ENCODE assay signal across 28 cellular contexts in genomic region chr4:90995996-90996395, GRCh38.
"Had no signal": no experiment of that assay in that cellular context is flagged by ENCODE, and none has a peak within 500 bp of the region (broad histone marks: within the 10 kb centered on the region; RNA-seq: fewer than 3 reads in every experiment).

No MANE protein-coding gene starts in this region.

- H3K4me3 Mint-ChIP-seq: natural killer cell; nephron; neural progenitor cell; stimulated activated effector memory CD8-positive, alpha-beta T cell treated with anti-CD3 and anti-CD28 coated beads, Interleukin-12 subunit alpha, Interleukin-12 subunit beta, amount 100 ng/mL, for 72 hours; stimulated activated naive B cell treated with anti-CD40 and anti-IgM and Interleukin-4, amounts not matched to agents 10 μg/mL and 1 μg/mL and 100 μg/mL, for 72 hours; stimulated activated naive CD8-positive, alpha-beta T cell treated with anti-CD3 and anti-CD28 coated beads, Interleukin-15, Interleukin-2, amounts not matched to agents 100 ng/mL and 50 ng/mL, for 24 hours; type B pancreatic cell had no signal

- H3K36me3 ChIP-seq: neural progenitor cell, ovary, right lobe of liver, sigmoid colon, stomach, thoracic aorta, thyroid gland, transverse colon, upper lobe of right lung, uterus had no signal

- H3K9me3 ChIP-seq: ovary, psoas muscle, right lobe of liver, sigmoid colon, stomach, thoracic aorta, thyroid gland, transverse colon, upper lobe of right lung, uterus had no signal

- H3K36me3 Mint-ChIP-seq: natural killer cell; neural progenitor cell; stimulated activated effector memory CD8-positive, alpha-beta T cell treated with anti-CD3 and anti-CD28 coated beads, Interleukin-12 subunit alpha, Interleukin-12 subunit beta, amount 100 ng/mL, for 72 hours; stimulated activated naive B cell treated with anti-CD40 and anti-IgM and Interleukin-4, amounts not matched to agents 10 μg/mL and 1 μg/mL and 100 μg/mL, for 72 hours; type B pancreatic cell had no signal

- H3K27me3 ChIP-seq: neural progenitor cell, ovary, right lobe of liver, sigmoid colon, stomach, thyroid gland, transverse colon, upper lobe of right lung, uterus had no signal

- DNase-seq: natural killer cell; occipital lobe; ovary; posterior cingulate gyrus; psoas muscle; right cardiac atrium; right lobe of liver; sigmoid colon; small intestine; stimulated activated CD4-positive, alpha-beta T cell treated with anti-CD3 and anti-CD28 coated beads, Interleukin-15, amount 100 ng/mL, for 24 hours; stimulated activated CD4-positive, alpha-beta T cell treated with anti-CD3 and anti-CD28 coated beads, Interleukin-2, amount 100 ng/mL, for 24 hours; stimulated activated CD4-positive, alpha-beta T cell treated with anti-CD3 and anti-CD28 coated beads, Interleukin-2, amount 100 ng/mL, for 48 hours; stimulated activated CD4-positive, alpha-beta T cell treated with anti-CD3 and anti-CD28 coated beads, Interleukin-4, amount 100 ng/mL, for 24 hours; stimulated activated naive B cell treated with anti-CD40 and anti-IgM and Interleukin-4, amounts not matched to agents 10 μg/mL and 1 μg/mL and 100 μg/mL, for 72 hours; stimulated activated naive CD4-positive, alpha-beta T cell treated with Interleukin-2 at 50 U/mL for 16 hours; stomach; thyroid gland; transverse colon; upper lobe of right lung; uterus had no signal

- H3K4me3 ChIP-seq: neural progenitor cell, ovary, psoas muscle, right lobe of liver, sigmoid colon, stomach, thoracic aorta, thyroid gland, transverse colon, upper lobe of right lung, uterus had no signal

- H3K27ac ChIP-seq: neural progenitor cell, ovary, parathyroid adenoma, psoas muscle, right lobe of liver, sigmoid colon, stomach, thoracic aorta, thyroid gland, transverse colon, upper lobe of right lung, uterus had no signal

- H3K4me1 ChIP-seq: neural progenitor cell, psoas muscle, right lobe of liver, stomach, thyroid gland, transverse colon, upper lobe of right lung, uterus had no signal

- H3K4me1 Mint-ChIP-seq: natural killer cell; neural progenitor cell; stimulated activated effector memory CD8-positive, alpha-beta T cell treated with anti-CD3 and anti-CD28 coated beads, Interleukin-12 subunit alpha, Interleukin-12 subunit beta, amount 100 ng/mL, for 72 hours; stimulated activated naive B cell treated with anti-CD40 and anti-IgM and Interleukin-4, amounts not matched to agents 10 μg/mL and 1 μg/mL and 100 μg/mL, for 72 hours had no signal

- H3K9ac ChIP-seq: neural progenitor cell, parathyroid adenoma had no signal

- ATAC-seq: natural killer cell; psoas muscle; right cardiac atrium; right lobe of liver; stimulated activated effector memory CD8-positive, alpha-beta T cell treated with anti-CD3 and anti-CD28 coated beads, Interleukin-12 subunit alpha, Interleukin-12 subunit beta, amount 100 ng/mL, for 72 hours; stimulated activated naive B cell treated with anti-CD40 and anti-IgM and Interleukin-4, amounts not matched to agents 10 μg/mL and 1 μg/mL and 100 μg/mL, for 72 hours; upper lobe of right lung had no signal

- H3K27ac Mint-ChIP-seq: natural killer cell; neural progenitor cell; progenitor cell of endocrine pancreas; stimulated activated effector memory CD8-positive, alpha-beta T cell treated with anti-CD3 and anti-CD28 coated beads, Interleukin-12 subunit alpha, Interleukin-12 subunit beta, amount 100 ng/mL, for 72 hours; stimulated activated naive B cell treated with anti-CD40 and anti-IgM and Interleukin-4, amounts not matched to agents 10 μg/mL and 1 μg/mL and 100 μg/mL, for 72 hours; stimulated activated naive CD8-positive, alpha-beta T cell treated with anti-CD3 and anti-CD28 coated beads, Interleukin-15, Interleukin-2, amounts not matched to agents 100 ng/mL and 50 ng/mL, for 24 hours; type B pancreatic cell had no signal

- H3K27me3 Mint-ChIP-seq: progenitor cell of endocrine pancreas; stimulated activated naive B cell treated with anti-CD40 and anti-IgM and Interleukin-4, amounts not matched to agents 10 μg/mL and 1 μg/mL and 100 μg/mL, for 72 hours; stimulated activated naive CD8-positive, alpha-beta T cell treated with anti-CD3 and anti-CD28 coated beads, Interleukin-15, Interleukin-2, amounts not matched to agents 100 ng/mL and 50 ng/mL, for 24 hours; type B pancreatic cell had no signal

- H3K9me3 Mint-ChIP-seq: nephron, neural progenitor cell, type B pancreatic cell had no signal

- H2AFZ ChIP-seq: neural progenitor cell, parathyroid adenoma had no signal

- H3K79me2 ChIP-seq: parathyroid adenoma had no signal

- H3K4me2 ChIP-seq: neural progenitor cell had no signal
